ENCODE assay signal across 12 cellular contexts in the genomic region with DNA sequence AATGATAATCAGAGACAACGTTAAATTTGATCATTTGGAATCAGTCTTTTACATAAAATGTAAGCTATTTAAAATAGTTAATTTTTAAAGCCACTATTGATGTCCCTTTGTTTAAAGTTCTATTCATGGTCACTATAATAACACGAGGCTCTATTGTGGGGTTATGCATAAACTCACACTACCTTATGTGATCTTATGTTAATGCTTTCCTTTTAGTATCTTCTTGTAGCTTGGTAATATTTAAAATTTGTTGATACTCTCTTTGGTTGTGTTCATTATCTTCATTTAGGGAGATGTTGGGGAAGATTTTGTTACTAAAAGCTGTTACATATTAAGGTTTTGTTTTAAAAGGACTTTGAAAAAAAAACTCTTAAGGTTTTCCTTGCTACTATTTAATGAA. TPM values are rescaled to one million over a fixed set of nuclear protein-coding genes. Genes with fewer than 3 reads are reported as not detected.
DNase-seq lines count a peak whose midpoint lies in the region; TF ChIP-seq lines count a peak whose summit lies in the region.
"Had no signal": no experiment of that assay in that cellular context is flagged by ENCODE, and none has a peak within 500 bp of the region (broad histone marks: within the 10 kb centered on the region; RNA-seq: fewer than 3 reads in every experiment).

No MANE protein-coding gene starts in this region.

- H2BK120ac ChIP-seq in neuronal stem cell (ENCODE audit: low read depth, low read length): no peak overlapping the region

- H3K27me3 Mint-ChIP-seq in endodermal cell (ENCODE audit: insufficient read depth): no peaks in the 10 kb centered on the region
- H3K27me3 Mint-ChIP-seq: activated naive CD8-positive, alpha-beta T cell treated with anti-CD3 and anti-CD28 coated beads, Interleukin-2, amount 50 U/mL, for 24 hours had no signal

- no peaks in the 10 kb centered on the region for H3K79me1 ChIP-seq in neuronal stem cell (ENCODE audit: low read depth, low read length)

- WGBS in endodermal cell (ENCODE audit: insufficient coverage in 1 of 2, insufficient read length in 1 of 2), 2 experiments: 100% methylated on average over 1 of the region's 2 CpGs; no CpG with 5 or more reads in 1 of the 2 experiments
- 30% methylated on average over 2 of the region's 2 CpGs for WGBS in prostate gland
- no CpG with 5 or more reads among the region's 2 CpGs for WGBS in neuronal stem cell (ENCODE audit: extremely low coverage in 2 of 2, insufficient read length in 2 of 2, insufficient replicate concordance in 1 of 2), 2 donors
- WGBS in lower leg skin, 2 donors: 69 to 70% methylated on average over 2 of the region's 2 CpGs

- no peak overlapping the region for H2AK5ac ChIP-seq in neuronal stem cell (ENCODE audit: low read depth, low read length)

- peaks cover 2% of the 10 kb centered on the region for H3K36me3 Mint-ChIP-seq in endodermal cell (ENCODE audit: low read depth)

- no peak for TF ChIP-seq CTCF in endodermal cell (conservative IDR thresholded peaks at IDR 0.05)
- TF ChIP-seq CTCF in prostate gland (IDR thresholded peaks at IDR 0.05): no peak
- no peak for TF ChIP-seq CTCF in lower leg skin (IDR thresholded peaks at IDR 0.05)

- H2AFZ ChIP-seq in Karpas-422 (ENCODE audit: low read length) (no peak overlapping the region), neuronal stem cell (ENCODE audit: low read length) (no peak overlapping the region)

- H4K8ac ChIP-seq in neuronal stem cell (ENCODE audit: low read depth, low read length): no peak overlapping the region

- H2BK12ac ChIP-seq in neuronal stem cell (ENCODE audit: low read length): no peak overlapping the region

- H3K9ac ChIP-seq in Karpas-422 (ENCODE audit: low read length): peak overlapping the region; percentile 2; the same call in 1 of the 2 replicates
- H3K9ac ChIP-seq in endodermal cell (ENCODE audit: extremely low read depth, low read length, poor library complexity, severe bottlenecking): no peak overlapping the region
- no peak overlapping the region for H3K9ac ChIP-seq in neuronal stem cell (ENCODE audit: low read depth, low read length, poor library complexity)

- no peak overlapping the region for H3K4ac ChIP-seq in neuronal stem cell (ENCODE audit: low read length)

- no peak overlapping the region for H3K14ac ChIP-seq in neuronal stem cell (ENCODE audit: low read length)

- H3K23ac ChIP-seq in neuronal stem cell (ENCODE audit: low read depth, low read length, poor library complexity): no peak overlapping the region

- H3K4me1 ChIP-seq in Karpas-422 (ENCODE audit: low read length) (peaks cover 46% of the 10 kb centered on the region), endodermal cell (ENCODE audit: control insufficient read depth, insufficient read depth, low read length) (peaks cover 3% of the 10 kb centered on the region), prostate gland (replicated peaks) (peaks cover 2% of the 10 kb centered on the region), neuronal stem cell (ENCODE audit: control insufficient read depth in 2 of 2, insufficient read depth in 1 of 2, low read depth in 1 of 2, low read length in 2 of 2) (peaks cover 4 to 11% of the 10 kb centered on the region in 2 donors)

- H3K18ac ChIP-seq in neuronal stem cell (ENCODE audit: low read length): no peak overlapping the region

- H3K27ac ChIP-seq in Karpas-422 (ENCODE audit: low read length) (peak overlapping the region; percentile 30), endodermal cell (ENCODE audit: low read depth, low read length) (peak overlapping the region; percentile 89), prostate gland (peak overlapping the region; percentile 23 to 62), neuronal stem cell (replicated peaks; ENCODE audit: low read length) (no peak overlapping the region)

- DNase-seq in NCI-H1694 treated with DMSO at 0.1 percent for 48 hours (lab: John Stamatoyannopoulos, UW): peak; percentile 35
- no peak for DNase-seq in NCI-H1694 (lab: John Stamatoyannopoulos, UW)
- no peak for DNase-seq in Karpas-422
- DNase-seq in endodermal cell: no peak
- DNase-seq in prostate gland (ENCODE audit: low spot score): no peak
- DNase-seq in neuronal stem cell (ENCODE audit: low spot score): no peak
- DNase-seq in ecto neural progenitor cell (ENCODE audit: low spot score): no peak
- DNase-seq in lower leg skin (ENCODE audit: low spot score in 2 of 2): no peak
- DNase-seq: activated naive CD8-positive, alpha-beta T cell treated with anti-CD3 and anti-CD28 coated beads, Interleukin-2, amount 50 U/mL, for 24 hours; GF-D8; tibial artery had no signal

- peaks cover 89% of the 10 kb centered on the region for H3K79me2 ChIP-seq in Karpas-422 (ENCODE audit: low read length)

- H3K27ac Mint-ChIP-seq in endodermal cell: peak overlapping the region; percentile 13
- H3K27ac Mint-ChIP-seq: activated naive CD8-positive, alpha-beta T cell treated with anti-CD3 and anti-CD28 coated beads, Interleukin-2, amount 50 U/mL, for 24 hours had no signal

- TF ChIP-seq POLR2A in prostate gland (IDR thresholded peaks at IDR 0.05): no peak
- TF ChIP-seq POLR2A in lower leg skin (IDR thresholded peaks at IDR 0.05): no peak

- no peak overlapping the region for H4K91ac ChIP-seq in neuronal stem cell (ENCODE audit: low read depth, low read length, poor library complexity)

- intact Hi-C loops in prostate gland (cut with DNase I) (loop anchor here (5.0 to 10.0 kb wide), 4 partner anchors 160 to 1110 kb away; no protein-coding TSS in a partner anchor), lower leg skin (cut with DNase I; ENCODE audit: low total_unique reads) (no loop called here)

- no peaks in the 10 kb centered on the region for H3K9me3 ChIP-seq in Karpas-422 (ENCODE audit: low read length)
- H3K9me3 ChIP-seq in endodermal cell (ENCODE audit: control insufficient read depth, low read length): no peaks in the 10 kb centered on the region
- H3K9me3 ChIP-seq in prostate gland: no peaks in the 10 kb centered on the region
- no peaks in the 10 kb centered on the region for H3K9me3 ChIP-seq in neuronal stem cell (replicated peaks in 1 of 2; ENCODE audit: control insufficient read depth in 2 of 2, insufficient read depth in 1 of 2, low read depth in 1 of 2, low read length in 2 of 2)
- H3K9me3 ChIP-seq: tibial artery had no signal

- no peak overlapping the region for H3K4me3 ChIP-seq in Karpas-422 (ENCODE audit: low read length)
- H3K4me3 ChIP-seq in endodermal cell (ENCODE audit: low read length): no peak overlapping the region
- H3K4me3 ChIP-seq in prostate gland: peak overlapping the region; percentile 14 to 25
- no peak overlapping the region for H3K4me3 ChIP-seq in neuronal stem cell (ENCODE audit: low read length in 2 of 2)
- no peak overlapping the region for H3K4me3 ChIP-seq in lower leg skin (ENCODE audit: low read depth, poor library complexity, severe bottlenecking)

- H3K27me3 ChIP-seq in Karpas-422 (ENCODE audit: low read length): no peaks in the 10 kb centered on the region
- H3K27me3 ChIP-seq in endodermal cell (ENCODE audit: control insufficient read depth, insufficient read depth, low read length, poor library complexity, severe bottlenecking): no peaks in the 10 kb centered on the region
- H3K27me3 ChIP-seq in prostate gland (replicated peaks; ENCODE audit: insufficient read depth): no peaks in the 10 kb centered on the region
- H3K27me3 ChIP-seq in neuronal stem cell (ENCODE audit: control insufficient read depth in 3 of 3, insufficient read depth in 3 of 3, low read depth in 1 of 3, low read length in 3 of 3): no peaks in the 10 kb centered on the region
- H3K27me3 ChIP-seq: tibial artery had no signal

- H3K4me1 Mint-ChIP-seq in endodermal cell: peaks cover 20% of the 10 kb centered on the region

- peaks cover 8% of the 10 kb centered on the region; the same call in 1 of the 2 replicates for H4K20me1 ChIP-seq in Karpas-422 (ENCODE audit: insufficient read depth, low read depth, low read length)

- H3K4me3 Mint-ChIP-seq in endodermal cell: no peak overlapping the region

- H3K36me3 ChIP-seq in Karpas-422 (ENCODE audit: insufficient read depth, low read length) (0 out of 2 replicates have a peak, but pooled peaks cover 7% of the 10 kb centered on the region), endodermal cell (ENCODE audit: control insufficient read depth, insufficient read depth, low read length) (no peaks in the 10 kb centered on the region), prostate gland (no peaks in the 10 kb centered on the region), neuronal stem cell (replicated peaks in 1 of 2; ENCODE audit: control insufficient read depth in 2 of 2, insufficient read depth in 2 of 2, low read length in 2 of 2) (no peaks in the 10 kb centered on the region)
- H3K36me3 ChIP-seq: tibial artery had no signal

- no peak overlapping the region for H2BK5ac ChIP-seq in neuronal stem cell (ENCODE audit: low read length)

- no peaks in the 10 kb centered on the region for H3K9me2 ChIP-seq in Karpas-422 (replicated peaks; ENCODE audit: insufficient read depth, low read length)

- H3K4me2 ChIP-seq in Karpas-422 (ENCODE audit: low read depth, low read length, poor library complexity, severe bottlenecking): peak overlapping the region; percentile 12
- no peak overlapping the region for H3K4me2 ChIP-seq in neuronal stem cell (ENCODE audit: insufficient read depth, low read length, poor library complexity, severe bottlenecking)

- peaks cover 2% of the 10 kb centered on the region for H3K9me3 Mint-ChIP-seq in endodermal cell
- H3K9me3 Mint-ChIP-seq: activated naive CD8-positive, alpha-beta T cell treated with anti-CD3 and anti-CD28 coated beads, Interleukin-2, amount 50 U/mL, for 24 hours had no signal

- no peak overlapping the region for H2BK15ac ChIP-seq in neuronal stem cell (ENCODE audit: low read length)

RNA-seq across cellular contexts. Expression of gene B3GALT2, which starts 1.2 kb away (rescaled TPM):
- not detected in 2 replicates for total RNA-seq in Karpas-422 (2014; rRNA removed; shearing (Covaris generic); ENCODE audit: low replicate concordance)
- total RNA-seq in endodermal cell: not detected
- polyA plus RNA-seq in endodermal cell (2013, experiment 1 of 2): 1.8 TPM
- polyA plus RNA-seq in endodermal cell (2013, experiment 2 of 2): 2.2 TPM
- total RNA-seq in prostate gland: 1 to 10 TPM; 3.5 to 5.2 TPM
- 0.01 TPM for polyA plus RNA-seq in neuronal stem cell (2013, experiment 1 of 2)
- polyA plus RNA-seq in neuronal stem cell (2013, experiment 2 of 2): 0.03 TPM
- under 1 TPM in 3 of 4 donors, not detected in 1; 0.08 to 0.58 (median 0.32) TPM for total RNA-seq in lower leg skin
- total RNA-seq: endothelial cell of umbilical vein had no signal
- polyA plus RNA-seq: endothelial cell of umbilical vein had no signal

Comparison
In these comparisons a context has a peak if more than half of its experiments do, and no peak if none do; other contexts are left out.
1. H3K4me3 ChIP-seq: peak in prostate gland (2 of 2); none in Karpas-422 (single experiment), endodermal cell (single experiment), neuronal stem cell (0 of 2) and lower leg skin (single experiment).